In genomic region chr3:117433439-117433838, GRCh38 we compare ENCODE assay signal across 15 cellular contexts.
DNase-seq lines count a peak whose midpoint lies in the region; ATAC-seq and TF ChIP-seq lines count a peak whose summit lies in the region.
"Had no signal": no experiment of that assay in that cellular context is flagged by ENCODE, and none has a peak within 500 bp of the region (broad histone marks: within the 10 kb centered on the region; RNA-seq: fewer than 3 reads in every experiment).

No MANE protein-coding gene starts in this region.

- CTCF ChIA-PET in GM10248 (lab: Yijun Ruan, JAX): interaction anchor here (1.3 kb wide), 1 partner anchor 10 kb away, joined by 3 read pairs; no protein-coding TSS in a partner anchor

- no peak for TF ChIP-seq CTCF in GM10248 (IDR thresholded peaks at IDR 0.05; ENCODE audit: control extremely low read depth, extremely low read depth, low read depth, missing control alignments)

- DNase-seq in DMS53 (lab: John Stamatoyannopoulos, UW) (peak; percentile 5), DMS53 treated with DMSO at 0.1 percent for 48 hours (lab: John Stamatoyannopoulos, UW; ENCODE audit: unreplicated experiment) (no peak), NCI-H2227 treated with DMSO at 0.1 percent for 48 hours (lab: John Stamatoyannopoulos, UW) (peak; percentile 20), SHP77 treated with DMSO at 0.1 percent for 48 hours (lab: John Stamatoyannopoulos, UW) (peak; percentile 21), retina (peak; percentile 56), GM10248 (ENCODE audit: extremely low spot score) (no peak), T-helper 1 cell (no peak)
- DNase-seq: CD4-positive, alpha-beta T cell; CD8-positive, alpha-beta memory T cell; DMS 273 treated with DMSO at 0.1 percent for 48 hours; DND-41; GOT3; HCEC 1CT had no signal

- ATAC-seq in GM21717 (IDR thresholded peaks at IDR 0.05; ENCODE audit: unreplicated experiment): no peak
- ATAC-seq: GM12878 had no signal

- POLR2A ChIA-PET in GM10248 (lab: Yijun Ruan, JAX): no interaction called here

Comparison
In these comparisons a context has a peak if more than half of its experiments do, and no peak if none do; other contexts are left out.
1. DNase-seq: peak in DMS53 (single experiment), NCI-H2227 treated with DMSO at 0.1 percent for 48 hours (single experiment), SHP77 treated with DMSO at 0.1 percent for 48 hours (single experiment) and retina (single experiment); none in DMS53 treated with DMSO at 0.1 percent for 48 hours (single experiment), GM10248 (single experiment) and T-helper 1 cell (0 of 5).